ENCODE assay signal across 8 cellular contexts in genomic region chr2:31283193-31283919, GRCh38. TPM values are rescaled to one million over a fixed set of nuclear protein-coding genes. Genes with fewer than 3 reads are reported as not detected.
A peak's percentile ranks its signal among the peaks of the same experiment; 100 is the strongest.
DNase-seq lines count a peak whose midpoint lies in the region; ATAC-seq, FAIRE-seq and TF ChIP-seq lines count a peak whose summit lies in the region.
"Not testable (repeated sequence)": the region's sequence is repeated elsewhere in the genome, so short reads cannot be mapped to it uniquely, and the experiment has no call there.

No MANE protein-coding gene starts in this region.

- not testable (repeated sequence) for H3K79me2 ChIP-seq in OCI-LY3 (ENCODE audit: low read length); K562 (ENCODE audit: control insufficient read depth, insufficient read depth, low read length)

- CTCF ChIA-PET in IMR-90 (lab: Yijun Ruan, JAX); K562 (lab: Yijun Ruan, JAX; ENCODE audit: low intra/inter-chr PET ratio): not testable (repeated sequence)
- CTCF ChIA-PET in activated CD4-positive, alpha-beta memory T cell treated with anti-CD3 and anti-CD28 coated beads for 36 hours (lab: Charles Lee), result interaction anchor here (0.7 kb wide), 1 partner anchor 52 kb away, joined by 3 read pairs; no protein-coding TSS in a partner anchor

- peak overlapping the region; percentile 70; the same call in 1 of the 3 replicates for H2BK15ac ChIP-seq in IMR-90 (ENCODE audit: low read depth, low read length)

- H3K4ac ChIP-seq in IMR-90 (ENCODE audit: low read depth, low read length), result peak overlapping the region; percentile 27; the same call in 1 of the 2 replicates

- not testable (repeated sequence) for H3K9me3 Mint-ChIP-seq in activated CD4-positive, alpha-beta memory T cell treated with anti-CD3 and anti-CD28 coated beads for 36 hours

- not testable (repeated sequence) for H4K91ac ChIP-seq in IMR-90 (ENCODE audit: insufficient read depth, low read depth, low read length)

- TF ChIP-seq POLR2A in IMR-90 (IDR thresholded peaks at IDR 0.05; ENCODE audit: low read depth, low read length); K562 (conservative IDR thresholded peaks at IDR 0.05); esophagus squamous epithelium (IDR thresholded peaks at IDR 0.05); suprapubic skin (IDR thresholded peaks at IDR 0.05): not testable (repeated sequence)

- H3K27me3 Mint-ChIP-seq in activated CD4-positive, alpha-beta memory T cell treated with anti-CD3 and anti-CD28 coated beads for 36 hours, result not testable (repeated sequence)

- in situ Hi-C loops in IMR-90 (cut with MboI; ENCODE audit: low sequenced_read_pairs); K562 (cut with MboI): not testable (repeated sequence)

- not testable (repeated sequence) for H3K23ac ChIP-seq in IMR-90 (ENCODE audit: low read depth, low read length)

- not testable (repeated sequence) for H2AK9ac ChIP-seq in IMR-90 (replicated peaks; ENCODE audit: low read depth, low read length, poor library complexity)

- not testable (repeated sequence) for TF ChIP-seq RAD21 in IMR-90 (IDR thresholded peaks at IDR 0.05; ENCODE audit: low read length); K562 (CRISPR knock-in tag; conservative IDR thresholded peaks at IDR 0.05 in 1 of 2, IDR thresholded peaks at IDR 0.05 in 1 of 2)

- not testable (repeated sequence) for ATAC-seq in IMR-90 (ENCODE audit: low read depth); K562
- ATAC-seq in mucosa of descending colon, result peak; percentile 39

- TF ChIP-seq CTCF in IMR-90 (conservative IDR thresholded peaks at IDR 0.05; ENCODE audit: low read depth, low read length); K562 (IDR thresholded peaks at IDR 0.05 in 2 of 3, conservative IDR thresholded peaks at IDR 0.05 in 1 of 3; ENCODE audit: insufficient read depth in 2 of 3, low read depth in 1 of 3, low read length in 3 of 3); mucosa of descending colon (IDR thresholded peaks at IDR 0.05); suprapubic skin (IDR thresholded peaks at IDR 0.05): not testable (repeated sequence)
- TF ChIP-seq CTCF in OCI-LY3 (IDR thresholded peaks at IDR 0.05; ENCODE audit: low read depth, low read length) (peak; percentile 28), esophagus squamous epithelium (IDR thresholded peaks at IDR 0.05) (peak in 2 of 6 experiments; percentile 42 to 72)

- FAIRE-seq in K562 (lab: Jason Lieb, UNC), result not testable (repeated sequence)

- H4K8ac ChIP-seq in IMR-90 (ENCODE audit: low read depth in 2 of 2, low read length in 2 of 2), result not testable (repeated sequence)

- DNase-seq in IMR-90; K562 (ENCODE audit: extremely low read depth in 1 of 4, low spot score in 3 of 4); esophagus squamous epithelium (lab: John Stamatoyannopoulos, UW); mucosa of descending colon; suprapubic skin (ENCODE audit: low spot score in 2 of 2): not testable (repeated sequence)
- peak; percentile 33 for DNase-seq in activated CD4-positive, alpha-beta memory T cell treated with anti-CD3 and anti-CD28 coated beads for 36 hours

- H2BK5ac ChIP-seq in IMR-90 (ENCODE audit: low read depth, low read length, poor library complexity, severe bottlenecking), result not testable (repeated sequence)

- H3K36me3 ChIP-seq in BLaER1; IMR-90 (ENCODE audit: control insufficient read depth, insufficient read depth, low read length); OCI-LY3 (replicated peaks; ENCODE audit: low read depth, low read length); K562 (ENCODE audit: control insufficient read depth, insufficient read depth, low read length); esophagus squamous epithelium; mucosa of descending colon (ENCODE audit: low read depth); suprapubic skin: not testable (repeated sequence)

- peak overlapping the region; percentile 49 for H3K4me2 ChIP-seq in BLaER1
- H3K4me2 ChIP-seq in IMR-90 (ENCODE audit: low read depth, low read length); OCI-LY3 (ENCODE audit: low read length); K562 (ENCODE audit: insufficient read depth, low read length): not testable (repeated sequence)

- not testable (repeated sequence) for H3K4me1 Mint-ChIP-seq in activated CD4-positive, alpha-beta memory T cell treated with anti-CD3 and anti-CD28 coated beads for 36 hours (ENCODE audit: low read depth)

- not testable (repeated sequence) for H3K14ac ChIP-seq in IMR-90 (replicated peaks; ENCODE audit: low read depth, low read length)

- not testable (repeated sequence) for H3K4me3 ChIP-seq in BLaER1; IMR-90 (ENCODE audit: insufficient read depth, low read depth, low read length); OCI-LY3 (ENCODE audit: low read length); K562; esophagus squamous epithelium; mucosa of descending colon; suprapubic skin

- not testable (repeated sequence) for H3K9ac ChIP-seq in BLaER1; IMR-90 (ENCODE audit: low read depth, low read length); OCI-LY3 (ENCODE audit: low read length); K562 (ENCODE audit: insufficient read depth in 1 of 2, low read depth in 2 of 2, low read length in 2 of 2)

- peaks cover 32% of the 10 kb centered on the region for H3K4me1 ChIP-seq in BLaER1
- not testable (repeated sequence) for H3K4me1 ChIP-seq in IMR-90 (ENCODE audit: control insufficient read depth, insufficient read depth, low read length); OCI-LY3 (ENCODE audit: low read length); K562 (replicated peaks in 1 of 2; ENCODE audit: control insufficient read depth in 2 of 2, insufficient read depth in 2 of 2, low read length in 2 of 2); mucosa of descending colon (ENCODE audit: low read depth)
- peaks cover 15 to 67% (median 25%) of the 10 kb centered on the region in 3 donors for H3K4me1 ChIP-seq in esophagus squamous epithelium
- H3K4me1 ChIP-seq in suprapubic skin, result peaks cover 28% of the 10 kb centered on the region

- not testable (repeated sequence) for H3K9me1 ChIP-seq in IMR-90 (ENCODE audit: insufficient read depth, low read length); K562 (ENCODE audit: control insufficient read depth, insufficient read depth, low read length)

- intact Hi-C loops in IMR-90 (cut with micrococcal nuclease); K562 (cut with micrococcal nuclease); esophagus squamous epithelium (cut with DNase I); mucosa of descending colon (cut with DNase I, micrococcal nuclease): not testable (repeated sequence)
- intact Hi-C loops in activated CD4-positive, alpha-beta memory T cell treated with anti-CD3 and anti-CD28 coated beads for 36 hours (cut with micrococcal nuclease), result loop anchor here (5.0 kb wide), 1 partner anchor 39 kb away; no protein-coding TSS in a partner anchor

- WGBS in IMR-90 (ENCODE audit: extremely low coverage in 2 of 2, insufficient read length in 1 of 2), 2 experiments, result no CpG with 5 or more reads among the region's 7 CpGs
- WGBS in K562 (ENCODE audit: insufficient coverage, low coverage, missing lambda C conversion rate), result 1% methylated on average over 7 of the region's 7 CpGs
- WGBS in esophagus squamous epithelium, 2 donors, result 47 to 66% methylated on average over 7 of the region's 7 CpGs
- 53% methylated on average over 7 of the region's 7 CpGs for WGBS in suprapubic skin

- POLR2A ChIA-PET in IMR-90 (lab: Charles Lee; ENCODE audit: unreplicated experiment); activated CD4-positive, alpha-beta memory T cell treated with anti-CD3 and anti-CD28 coated beads for 36 hours (lab: Charles Lee); K562 (lab: Yijun Ruan, JAX): not testable (repeated sequence)

- not testable (repeated sequence) for H3K27ac ChIP-seq in BLaER1; IMR-90 (ENCODE audit: insufficient read depth, low read length); OCI-LY3 (ENCODE audit: low read length); K562 (ENCODE audit: extremely low read depth, low read depth, low read length)
- peak overlapping the region; percentile 76 to 84 (median 81) for H3K27ac ChIP-seq in esophagus squamous epithelium
- peak overlapping the region; percentile 9 for H3K27ac ChIP-seq in suprapubic skin

- H3K4me3 Mint-ChIP-seq in activated CD4-positive, alpha-beta memory T cell treated with anti-CD3 and anti-CD28 coated beads for 36 hours, result not testable (repeated sequence)

- H3K79me1 ChIP-seq in IMR-90 (ENCODE audit: low read depth in 1 of 2, low read length in 2 of 2), result not testable (repeated sequence)

- not testable (repeated sequence) for H4K20me1 ChIP-seq in BLaER1; IMR-90 (ENCODE audit: insufficient read depth, low read length); OCI-LY3 (ENCODE audit: insufficient read depth, low read length); K562 (replicated peaks; ENCODE audit: control insufficient read depth, insufficient read depth, low read length)

- not testable (repeated sequence) for H2AK5ac ChIP-seq in IMR-90 (ENCODE audit: low read depth, low read length)

- not testable (repeated sequence) for H3K56ac ChIP-seq in IMR-90 (ENCODE audit: extremely low read depth, insufficient read depth, low read length)

- peak overlapping the region; percentile 11 for H3K27ac Mint-ChIP-seq in activated CD4-positive, alpha-beta memory T cell treated with anti-CD3 and anti-CD28 coated beads for 36 hours

- H3K36me3 Mint-ChIP-seq in activated CD4-positive, alpha-beta memory T cell treated with anti-CD3 and anti-CD28 coated beads for 36 hours, result not testable (repeated sequence)

- not testable (repeated sequence) for H4K5ac ChIP-seq in IMR-90 (ENCODE audit: low read depth, low read length)

- TF ChIP-seq EP300 in K562 (IDR thresholded peaks at IDR 0.05; ENCODE audit: low read length); suprapubic skin (IDR thresholded peaks at IDR 0.05): not testable (repeated sequence)

- not testable (repeated sequence) for H2BK120ac ChIP-seq in IMR-90 (ENCODE audit: low read depth, low read length)

- H3K9me3 ChIP-seq in BLaER1; IMR-90 (ENCODE audit: control insufficient read depth, insufficient read depth, low read length); OCI-LY3 (ENCODE audit: insufficient read depth, low read length); K562 (replicated peaks; ENCODE audit: control insufficient read depth, insufficient read depth, low read depth, low read length); esophagus squamous epithelium; mucosa of descending colon; suprapubic skin: not testable (repeated sequence)

- dilution Hi-C loops in IMR-90 (cut with HindIII; ENCODE audit: low sequenced_read_pairs, unreplicated experiment), result not testable (repeated sequence)

- not testable (repeated sequence) for H2AFZ ChIP-seq in IMR-90 (replicated peaks; ENCODE audit: low read length, poor library complexity); OCI-LY3 (ENCODE audit: low read depth, low read length); K562 (ENCODE audit: low read depth, low read length)

- not testable (repeated sequence) for H3K27me3 ChIP-seq in BLaER1; IMR-90 (ENCODE audit: control insufficient read depth, insufficient read depth, low read length); OCI-LY3 (ENCODE audit: low read depth, low read length); esophagus squamous epithelium; suprapubic skin
- H3K27me3 ChIP-seq in K562 (ENCODE audit: control insufficient read depth in 2 of 2, insufficient read depth in 2 of 2, low read length in 2 of 2), result peaks cover 0 to 23% of the 10 kb centered on the region in 2 experiments; a peak in 2 of 5 replicates

- BruUV-seq in IMR-90 (replicated peaks; lab: Mats Ljungman, UMichigan); K562 (replicated peaks; lab: Mats Ljungman, UMichigan): not testable (repeated sequence)

- H2BK20ac ChIP-seq in IMR-90 (ENCODE audit: low read depth, low read length), result not testable (repeated sequence)

- not testable (repeated sequence) for H3K18ac ChIP-seq in IMR-90 (ENCODE audit: low read depth, low read length)

RNA-seq across cellular contexts. Expression of gene EHD3, which starts 49.4 kb away (rescaled TPM):
- 34.4 and 39.8 TPM in 2 replicates for total RNA-seq in IMR-90 (2012; rRNA removed)
- 29.1 and 31.8 TPM in 2 replicates for polyA plus RNA-seq in IMR-90 (2012; rRNA removed)
- polyA plus RNA-seq in IMR-90 (2012; cell fraction: cytosol; rRNA removed), result 14.9 and 29.2 TPM in 2 replicates
- polyA plus RNA-seq in IMR-90 (2012; cell fraction: nucleus; rRNA removed; ENCODE audit: low replicate concordance), result 16.5 and 17.6 TPM in 2 replicates
- 1 to 10 TPM; 1.4 to 1.5 TPM for total RNA-seq in activated CD4-positive, alpha-beta memory T cell treated with anti-CD3 and anti-CD28 coated beads for 36 hours
- 0.14 TPM in 1 of 2 replicates, not detected in the other for total RNA-seq in K562 (2011; cell fraction: chromatin; rRNA removed; ENCODE audit: low replicate concordance)
- total RNA-seq in K562 (2011; cell fraction: nucleolus; rRNA removed), result under 0.01 and 0.13 TPM in 2 replicates
- total RNA-seq in K562 (2011; cell fraction: nucleoplasm; rRNA removed), result 0.07 TPM in 1 of 2 replicates, not detected in the other
- under 0.01 and 0.04 TPM in 2 replicates for total RNA-seq in K562 (2014; rRNA removed)
- total RNA-seq in K562 (2014; rRNA removed; fragmentation: Illumina TruSeq; extraction: Trizol), result 0.04 TPM in 1 of 2 replicates, not detected in the other
- total RNA-seq in K562 (2015; rRNA removed; fragmentation: Illumina TruSeq; extraction: Trizol), result 0.04 TPM in 1 of 2 replicates, not detected in the other
- total RNA-seq in K562 (2021), result 0.11 TPM in 1 of 2 replicates, not detected in the other
- polyA plus RNA-seq in K562 (2011; rRNA removed), result 0.01 and 0.04 TPM in 2 replicates
- 0.01 and 0.10 TPM in 2 replicates for polyA plus RNA-seq in K562 (2011; cell fraction: cytosol; rRNA removed)
- 0.06 TPM in 1 of 2 replicates, not detected in the other for polyA plus RNA-seq in K562 (2011; cell fraction: nucleus; rRNA removed)
- 0.05 and 0.14 TPM in 2 replicates for polyA plus RNA-seq in K562 (2012)
- polyA plus RNA-seq in K562 (2014; fragmentation: Illumina TruSeq; extraction: Trizol), result 0.01 TPM in 1 of 2 replicates, not detected in the other
- polyA plus RNA-seq in K562 (2014; fragmentation: Nextera tagmentation; extraction: Ambion mirVana), result not detected
- 0.03 TPM in 1 of 2 replicates, not detected in the other for polyA plus RNA-seq in K562 (2014; rRNA removed)
- 0.03 and 0.18 TPM in 2 replicates for polyA minus RNA-seq in K562 (2011; rRNA and poly(A)+ RNA removed)
- polyA minus RNA-seq in K562 (2011; cell fraction: cytosol; rRNA and poly(A)+ RNA removed), result not detected in 2 replicates
- under 0.01 TPM in 1 of 2 replicates, not detected in the other for polyA minus RNA-seq in K562 (2011; cell fraction: nucleus; rRNA and poly(A)+ RNA removed)
- total RNA-seq in esophagus squamous epithelium, result 10 to 100 TPM; 22.6 to 54.5 (median 38.1) TPM
- total RNA-seq in mucosa of descending colon, result 1 to 10 TPM in 2 of 3 donors, under 1 TPM in 1; 0.87 to 4.4 (median 1.9) TPM
- total RNA-seq in suprapubic skin, result 1 to 10 TPM; 3.9 to 7.0 (median 5.2) TPM
